11 cellular contexts compared by ENCODE assay signal in genomic region chr3:71111784-71112440, GRCh38.
DNase-seq lines count a peak whose midpoint lies in the region; ATAC-seq and TF ChIP-seq lines count a peak whose summit lies in the region.
"Had no signal": no experiment of that assay in that cellular context is flagged by ENCODE, and none has a peak within 500 bp of the region (broad histone marks: within the 10 kb centered on the region; RNA-seq: fewer than 3 reads in every experiment).

No MANE protein-coding gene starts in this region.

- H3K9me3 ChIP-seq in Panc1 (ENCODE audit: control insufficient read depth, insufficient read depth, low read depth, low read length) (no peaks in the 10 kb centered on the region), esophagus squamous epithelium (no peaks in the 10 kb centered on the region), heart right ventricle (no peaks in the 10 kb centered on the region)

- BruUV-seq in Panc1 (replicated peaks; lab: Mats Ljungman, UMichigan) = no TSS peak

- H3K27ac ChIP-seq in Panc1 (ENCODE audit: low read length) = no peak overlapping the region
- peak overlapping the region in 3 of 4 donors; percentile 58 to 67 (median 64) for H3K27ac ChIP-seq in esophagus squamous epithelium
- peak overlapping the region in 5 of 10 donors; percentile 10 to 70 (median 39) for H3K27ac ChIP-seq in heart right ventricle
- H3K27ac ChIP-seq: cardiac muscle cell had no signal

- no peaks in the 10 kb centered on the region for H3K27me3 ChIP-seq in Panc1 (ENCODE audit: control insufficient read depth, insufficient read depth, low read length)
- no peaks in the 10 kb centered on the region for H3K27me3 ChIP-seq in esophagus squamous epithelium
- no peaks in the 10 kb centered on the region for H3K27me3 ChIP-seq in heart right ventricle
- H3K27me3 ChIP-seq: cardiac muscle cell had no signal

- H3K4me1 ChIP-seq in Panc1 (ENCODE audit: control insufficient read depth, insufficient read depth, low read length) (no peaks in the 10 kb centered on the region), esophagus squamous epithelium (peaks cover 5 to 57% (median 20%) of the 10 kb centered on the region in 3 donors), heart right ventricle (peaks cover 0 to 60% (median 41%) of the 10 kb centered on the region in 9 donors)

- POLR2A ChIA-PET in Panc1 (lab: Charles Lee) = no interaction called here

- no peak for TF ChIP-seq POLR2A in esophagus squamous epithelium (IDR thresholded peaks at IDR 0.05)

- DNase-seq in H4 (ENCODE audit: low spot score) = peak; percentile 23
- peak; percentile 73 for DNase-seq in Panc1 (ENCODE audit: low read depth, low spot score)
- no peak for DNase-seq in esophagus squamous epithelium (lab: John Stamatoyannopoulos, UW)
- peak; percentile 94 for DNase-seq in skeletal muscle cell (ENCODE audit: low read depth)
- DNase-seq in heart right ventricle = no peak
- DNase-seq in NCI-H526 treated with DMSO at 0.1 percent for 48 hours (lab: John Stamatoyannopoulos, UW) = no peak
- DNase-seq: MM.1S, T-helper 2 cell had no signal

- intact Hi-C loops in Panc1 (cut with micrococcal nuclease; ENCODE audit: unreplicated experiment) (no loop called here), esophagus squamous epithelium (cut with DNase I) (no loop called here), heart right ventricle (cut with DNase I) (no loop called here)

- in situ Hi-C loops in Panc1 (cut with HindIII; ENCODE audit: low pct_unique_long_range_greater_than_20kb, low sequenced_read_pairs) = no loop called here

- WGBS in esophagus squamous epithelium, 2 donors = 27 to 34% methylated on average over 6 of the region's 6 CpGs
- 68 to 69% methylated on average over 6 of the region's 6 CpGs for WGBS in heart right ventricle, 2 donors

- CTCF ChIA-PET in Panc1 (lab: Charles Lee) = no interaction called here

- H3K4me3 ChIP-seq in Panc1 (ENCODE audit: low read depth in 2 of 2, low read length in 2 of 2) = no peak overlapping the region
- H3K4me3 ChIP-seq in esophagus squamous epithelium = no peak overlapping the region
- no peak overlapping the region for H3K4me3 ChIP-seq in skeletal muscle cell (ENCODE audit: low read depth, low read length)
- no peak overlapping the region for H3K4me3 ChIP-seq in heart right ventricle
- H3K4me3 ChIP-seq: cardiac muscle cell had no signal

- H3K36me3 ChIP-seq in Panc1 (ENCODE audit: control insufficient read depth, insufficient read depth, low read length) (no peaks in the 10 kb centered on the region), esophagus squamous epithelium (peaks cover 0 to 22% (median 0%) of the 10 kb centered on the region in 3 donors), heart right ventricle (peaks cover 0 to 47% (median 9%) of the 10 kb centered on the region in 9 donors)

- no peak for TF ChIP-seq CTCF in Panc1 (IDR thresholded peaks at IDR 0.05)
- no peak for TF ChIP-seq CTCF in esophagus squamous epithelium (IDR thresholded peaks at IDR 0.05)
- TF ChIP-seq CTCF in heart right ventricle (IDR thresholded peaks at IDR 0.05) = no peak

- ATAC-seq in Panc1 (no peak), GM21423 (IDR thresholded peaks at IDR 0.05; ENCODE audit: unreplicated experiment) (no peak), heart right ventricle (no peak), GM21367 (IDR thresholded peaks at IDR 0.05; ENCODE audit: unreplicated experiment) (no peak)

Comparison
In these comparisons a context has a peak if more than half of its experiments do, and no peak if none do; other contexts are left out.
1. DNase-seq: peak in H4 (single experiment), Panc1 (single experiment) and skeletal muscle cell (single experiment); none in esophagus squamous epithelium (single experiment), heart right ventricle (0 of 2) and NCI-H526 treated with DMSO at 0.1 percent for 48 hours (single experiment).